ENCODE assay signal across 22 cellular contexts in genomic region chr1:248782311-248782887, GRCh38. TPM values are rescaled to one million over a fixed set of nuclear protein-coding genes. Genes with fewer than 3 reads are reported as not detected.
DNase-seq lines count a peak whose midpoint lies in the region; FAIRE-seq and TF ChIP-seq lines count a peak whose summit lies in the region.
"Had no signal": no experiment of that assay in that cellular context is flagged by ENCODE, and none has a peak within 500 bp of the region (broad histone marks: within the 10 kb centered on the region; RNA-seq: fewer than 3 reads in every experiment).

No MANE protein-coding gene starts in this region.

- no peak overlapping the region for H3K14ac ChIP-seq in neuronal stem cell (ENCODE audit: low read length)

- TF ChIP-seq CTCF in bronchial epithelial cell (IDR thresholded peaks at IDR 0.05; ENCODE audit: insufficient read depth, low read length, severe bottlenecking), result no peak

- no peak overlapping the region for H2BK12ac ChIP-seq in neuronal stem cell (ENCODE audit: low read length)

- H3K4me3 ChIP-seq in bronchial epithelial cell (ENCODE audit: low read depth, low read length) (no peak overlapping the region), neuronal stem cell (ENCODE audit: low read length in 2 of 2) (no peak overlapping the region)

- H3K27me3 ChIP-seq in bronchial epithelial cell (ENCODE audit: control insufficient read depth, insufficient read depth, low read length), result no peaks in the 10 kb centered on the region
- peaks cover 0 to 9% (median 0%) of the 10 kb centered on the region in 3 experiments for H3K27me3 ChIP-seq in neuronal stem cell (ENCODE audit: control insufficient read depth in 3 of 3, insufficient read depth in 3 of 3, low read depth in 1 of 3, low read length in 3 of 3)

- no peaks in the 10 kb centered on the region for H3K4me1 ChIP-seq in neuronal stem cell (ENCODE audit: control insufficient read depth in 2 of 2, insufficient read depth in 1 of 2, low read depth in 1 of 2, low read length in 2 of 2)

- H3K9ac ChIP-seq in neuronal stem cell (ENCODE audit: low read depth, low read length, poor library complexity), result no peak overlapping the region

- DNase-seq in NCI-H2171 treated with DMSO at 0.1 percent for 48 hours (lab: John Stamatoyannopoulos, UW) (peak; percentile 51), NCI-H2171 (lab: John Stamatoyannopoulos, UW) (no peak), DMS53 treated with DMSO at 0.1 percent for 48 hours (lab: John Stamatoyannopoulos, UW; ENCODE audit: unreplicated experiment) (peak; percentile 97), bronchial epithelial cell (ENCODE audit: low read depth) (no peak), neuronal stem cell (ENCODE audit: low spot score) (no peak), NCI-H526 (lab: John Stamatoyannopoulos, UW) (no peak), CD1c-positive myeloid dendritic cell (ENCODE audit: extremely low spot score) (no peak), immature natural killer cell (no peak)
- DNase-seq: Calu3; CD8-positive, alpha-beta memory T cell; DMS 273 treated with DMSO at 0.1 percent for 48 hours; DMS79 treated with DMSO at 0.1 percent for 48 hours; EL; GOT3; H9 had no signal

- no peaks in the 10 kb centered on the region for H3K36me3 ChIP-seq in bronchial epithelial cell (ENCODE audit: control insufficient read depth, insufficient read depth, low read length)
- no peaks in the 10 kb centered on the region for H3K36me3 ChIP-seq in neuronal stem cell (replicated peaks in 1 of 2; ENCODE audit: control insufficient read depth in 2 of 2, insufficient read depth in 2 of 2, low read length in 2 of 2)

- WGBS in neuronal stem cell (ENCODE audit: extremely low coverage in 2 of 2, insufficient read length in 2 of 2, insufficient replicate concordance in 1 of 2), 2 donors, result no CpG with 5 or more reads among the region's 14 CpGs

- H2BK5ac ChIP-seq in neuronal stem cell (ENCODE audit: low read length), result no peak overlapping the region

- no peaks in the 10 kb centered on the region for H3K4me1 Mint-ChIP-seq in immature natural killer cell
- H3K4me1 Mint-ChIP-seq: CD8-positive, alpha-beta memory T cell; H9 had no signal

- no peak overlapping the region for H3K18ac ChIP-seq in neuronal stem cell (ENCODE audit: low read length)

- no peak overlapping the region for H2BK15ac ChIP-seq in neuronal stem cell (ENCODE audit: low read length)

- no peak overlapping the region for H4K8ac ChIP-seq in neuronal stem cell (ENCODE audit: low read depth, low read length)

- H3K4me3 Mint-ChIP-seq in immature natural killer cell, result no peak overlapping the region
- H3K4me3 Mint-ChIP-seq: CD14-positive monocyte; CD8-positive, alpha-beta memory T cell; H9 had no signal

- no peak overlapping the region for H2BK120ac ChIP-seq in neuronal stem cell (ENCODE audit: low read depth, low read length)

- H3K4me2 ChIP-seq in neuronal stem cell (ENCODE audit: insufficient read depth, low read length, poor library complexity, severe bottlenecking), result no peak overlapping the region

- H3K27ac ChIP-seq in neuronal stem cell (replicated peaks; ENCODE audit: low read length), result no peak overlapping the region
- H3K27ac ChIP-seq: 22Rv1 had no signal

- no peak overlapping the region for H3K4ac ChIP-seq in neuronal stem cell (ENCODE audit: low read length)

- peaks cover 0 to 13% (median under 1%) of the 10 kb centered on the region in 6 donors for H3K9me3 Mint-ChIP-seq in immature natural killer cell

- H3K23ac ChIP-seq in neuronal stem cell (ENCODE audit: low read depth, low read length, poor library complexity), result no peak overlapping the region

- H4K91ac ChIP-seq in neuronal stem cell (ENCODE audit: low read depth, low read length, poor library complexity), result peak overlapping the region; percentile 2

- no peak overlapping the region for H2AK5ac ChIP-seq in neuronal stem cell (ENCODE audit: low read depth, low read length)

- H3K27ac Mint-ChIP-seq in immature natural killer cell, result no peak overlapping the region
- H3K27ac Mint-ChIP-seq: CD8-positive, alpha-beta memory T cell; H9 had no signal

- peak; percentile 13 for FAIRE-seq in bronchial epithelial cell (lab: Jason Lieb, UNC)
- FAIRE-seq: G401.6, GM12892, GM19239 had no signal

- peaks cover 2 to 25% (median 3%) of the 10 kb centered on the region in 3 donors for H3K27me3 Mint-ChIP-seq in immature natural killer cell (ENCODE audit: low read depth in 3 of 3)

- H2AFZ ChIP-seq in neuronal stem cell (ENCODE audit: low read length), result no peak overlapping the region

- no peaks in the 10 kb centered on the region for H3K79me1 ChIP-seq in neuronal stem cell (ENCODE audit: low read depth, low read length)

- peaks cover 0 to 36% of the 10 kb centered on the region in 2 donors for H3K9me3 ChIP-seq in neuronal stem cell (replicated peaks in 1 of 2; ENCODE audit: control insufficient read depth in 2 of 2, insufficient read depth in 1 of 2, low read depth in 1 of 2, low read length in 2 of 2)

- H3K36me3 Mint-ChIP-seq in immature natural killer cell, result no peaks in the 10 kb centered on the region

RNA-seq across cellular contexts. Expression of gene LYPD8, which starts 26.8 kb away (rescaled TPM):
- not detected in 2 replicates for total RNA-seq in bronchial epithelial cell
- not detected for polyA plus RNA-seq in neuronal stem cell (2013, experiment 1 of 2)
- not detected for polyA plus RNA-seq in neuronal stem cell (2013, experiment 2 of 2)
- not detected for polyA plus RNA-seq in immature natural killer cell
- total RNA-seq: A673; Calu3; CD8-positive, alpha-beta memory T cell; H9 had no signal
- polyA plus RNA-seq: BJ; CD14-positive monocyte; CD8-positive, alpha-beta memory T cell had no signal

RNA-seq across cellular contexts. Expression of gene SH3BP5L, which starts 43.3 kb away (rescaled TPM):
- 17.1 and 20.9 TPM in 2 replicates for total RNA-seq in bronchial epithelial cell
- polyA plus RNA-seq in neuronal stem cell (2013, experiment 1 of 2), result 18.4 TPM
- polyA plus RNA-seq in neuronal stem cell (2013, experiment 2 of 2), result 18.3 TPM
- polyA plus RNA-seq in immature natural killer cell, result 1 to 10 TPM in 2 of 3 donors, under 1 TPM in 1; 0.46 to 5.9 (median 3.2) TPM

RNA-seq across cellular contexts. Expression of gene ZNF672, which starts 55.6 kb away (rescaled TPM):
- 15.3 and 18.8 TPM in 2 replicates for total RNA-seq in bronchial epithelial cell
- 32.2 TPM for polyA plus RNA-seq in neuronal stem cell (2013, experiment 1 of 2)
- 32.8 TPM for polyA plus RNA-seq in neuronal stem cell (2013, experiment 2 of 2)
- polyA plus RNA-seq in immature natural killer cell, result 10 to 100 TPM; 17.1 to 36.9 (median 29.3) TPM

Comparison
In these comparisons a context has a peak if more than half of its experiments do, and no peak if none do; other contexts are left out.
1. DNase-seq: peak in NCI-H2171 treated with DMSO at 0.1 percent for 48 hours (single experiment) and DMS53 treated with DMSO at 0.1 percent for 48 hours (single experiment); none in NCI-H2171 (single experiment), bronchial epithelial cell (single experiment), neuronal stem cell (single experiment), NCI-H526 (0 of 2), CD1c-positive myeloid dendritic cell (single experiment) and immature natural killer cell (0 of 3).